Comparison of ENCODE assay signal across 1 cellular context in genomic region chr12:47779301-47779942, GRCh38.
TF ChIP-seq lines count a peak whose summit lies in the region.

No MANE protein-coding gene starts in this region.

TF ChIP-seq in K562, 482 proteins besides CTCF, POLR2A, EP300 and RAD21 (continues in another document):
- TF ChIP-seq SMC3 (conservative IDR thresholded peaks at IDR 0.05; ENCODE audit: insufficient read depth, low read depth, low read length) = peak; percentile 97
- no peak for TF ChIP-seq CREB1 (IDR thresholded peaks at IDR 0.05)
- TF ChIP-seq CREB1 (CRISPR knock-in tag; IDR thresholded peaks at IDR 0.05) = no peak
- no peak for TF ChIP-seq NR4A1 (CRISPR knock-in tag; IDR thresholded peaks at IDR 0.05)
- TF ChIP-seq NR4A1 (tag; IDR thresholded peaks at IDR 0.05) = no peak
- no peak for TF ChIP-seq FOXA1 (IDR thresholded peaks at IDR 0.05; ENCODE audit: borderline replicate concordance)
- no peak for TF ChIP-seq TCF7L2 (IDR thresholded peaks at IDR 0.05; ENCODE audit: low read depth, low read length)
- no peak for TF ChIP-seq POLR2AphosphoS2 (IDR thresholded peaks at IDR 0.05; ENCODE audit: low read length)
- TF ChIP-seq DACH1 (IDR thresholded peaks at IDR 0.05; ENCODE audit: partially characterized antibody) = no peak
- no peak for TF ChIP-seq SNRNP70 (optimal IDR thresholded peaks at IDR 0.05; ENCODE audit: low read depth, low read length)
- TF ChIP-seq CHD4 (IDR thresholded peaks at IDR 0.05; ENCODE audit: insufficient read depth, insufficient replicate concordance, low read depth, low read length, poor library complexity, severe bottlenecking) = no peak
- TF ChIP-seq UBTF (IDR thresholded peaks at IDR 0.05; ENCODE audit: borderline replicate concordance in 1 of 2, low read depth in 2 of 2, low read length in 2 of 2) = no peak
- no peak for TF ChIP-seq ZNF589 (CRISPR knock-in tag; IDR thresholded peaks at IDR 0.05; ENCODE audit: low read depth)
- no peak for TF ChIP-seq ZNF282 (CRISPR knock-in tag; IDR thresholded peaks at IDR 0.05)
- no peak for TF ChIP-seq ZNF740 (CRISPR knock-in tag; IDR thresholded peaks at IDR 0.05)
- no peak for TF ChIP-seq ZNF740 (tag; IDR thresholded peaks at IDR 0.05)
- TF ChIP-seq CBX1 (IDR thresholded peaks at IDR 0.05; ENCODE audit: low read depth) = no peak
- no peak for TF ChIP-seq E2F8 (IDR thresholded peaks at IDR 0.05; ENCODE audit: low read depth, partially characterized antibody)
- TF ChIP-seq SMAD3 (CRISPR knock-in tag; conservative IDR thresholded peaks at IDR 0.05) = peak; percentile 33; the same call in 1 of the 2 replicates
- no peak for TF ChIP-seq ZNF232 (CRISPR knock-in tag; IDR thresholded peaks at IDR 0.05)
- no peak for TF ChIP-seq BACH1 (tag; IDR thresholded peaks at IDR 0.05)
- no peak for TF ChIP-seq PHB (CRISPR knock-in tag; IDR thresholded peaks at IDR 0.05)
- no peak for TF ChIP-seq POLR3A (IDR thresholded peaks at IDR 0.05; ENCODE audit: borderline replicate concordance, extremely low read depth, insufficient read depth, insufficient read length)
- no peak for TF ChIP-seq LEF1 (IDR thresholded peaks at IDR 0.05)
- TF ChIP-seq SREBF2 (CRISPR knock-in tag; IDR thresholded peaks at IDR 0.05) = no peak
- TF ChIP-seq ZBTB1 (CRISPR knock-in tag; IDR thresholded peaks at IDR 0.05; ENCODE audit: borderline replicate concordance, low read depth) = no peak
- TF ChIP-seq TAF9B (IDR thresholded peaks at IDR 0.05; ENCODE audit: partially characterized antibody) = no peak
- TF ChIP-seq ZNF444 (CRISPR knock-in tag; IDR thresholded peaks at IDR 0.05) = no peak
- no peak for TF ChIP-seq RFX7 (CRISPR knock-in tag; IDR thresholded peaks at IDR 0.05)
- TF ChIP-seq IFI16 (CRISPR knock-in tag; IDR thresholded peaks at IDR 0.05) = no peak
- TF ChIP-seq RBM14 (IDR thresholded peaks at IDR 0.05; ENCODE audit: borderline replicate concordance, insufficient read depth, low read depth, low read length) = no peak
- TF ChIP-seq BRF1 (IDR thresholded peaks at IDR 0.05; ENCODE audit: borderline replicate concordance, extremely low read depth, insufficient read length) = no peak
- no peak for TF ChIP-seq PPARD (CRISPR knock-in tag; IDR thresholded peaks at IDR 0.05)
- no peak for TF ChIP-seq JUND (IDR thresholded peaks at IDR 0.05; ENCODE audit: borderline replicate concordance, low read depth, low read length)
- peak; percentile 49; the same call in 1 of the 3 replicates for TF ChIP-seq JUND (tag; IDR thresholded peaks at IDR 0.05; ENCODE audit: borderline replicate concordance, low read depth, low read length)
- no peak for TF ChIP-seq BRD9 (IDR thresholded peaks at IDR 0.05; ENCODE audit: low read depth, partially characterized antibody)
- TF ChIP-seq NUFIP1 (IDR thresholded peaks at IDR 0.05; ENCODE audit: partially characterized antibody) = no peak
- no peak for TF ChIP-seq SRSF1 (IDR thresholded peaks at IDR 0.05; ENCODE audit: low read depth, low read length)
- TF ChIP-seq ZNF57 (CRISPR knock-in tag; IDR thresholded peaks at IDR 0.05) = no peak
- TF ChIP-seq CBFA2T3 (IDR thresholded peaks at IDR 0.05) = no peak
- TF ChIP-seq CTBP1 (IDR thresholded peaks at IDR 0.05; ENCODE audit: borderline replicate concordance) = 0 out of 2 replicates have a peak, but pooled peaks have one; percentile 49
- TF ChIP-seq NR3C1 (CRISPR knock-in tag; IDR thresholded peaks at IDR 0.05) = no peak
- no peak for TF ChIP-seq POLR3G (IDR thresholded peaks at IDR 0.05; ENCODE audit: extremely low read depth, insufficient read length, insufficient replicate concordance)
- no peak for TF ChIP-seq ZNF551 (CRISPR knock-in tag; IDR thresholded peaks at IDR 0.05)
- no peak for TF ChIP-seq SMARCA4 (IDR thresholded peaks at IDR 0.05)
- no peak for TF ChIP-seq JUNB (CRISPR knock-in tag; conservative IDR thresholded peaks at IDR 0.05)
- TF ChIP-seq RBM39 (optimal IDR thresholded peaks at IDR 0.05; ENCODE audit: low read depth, low read length) = no peak
- TF ChIP-seq ARID3A (IDR thresholded peaks at IDR 0.05; ENCODE audit: borderline replicate concordance, low read depth, low read length) = no peak
- no peak for TF ChIP-seq E2F6 (IDR thresholded peaks at IDR 0.05; ENCODE audit: borderline replicate concordance in 1 of 2, extremely low read depth in 1 of 2, insufficient read depth in 1 of 2, insufficient read length in 1 of 2, low read depth in 1 of 2, low read length in 1 of 2, poor library complexity in 1 of 2, severe bottlenecking in 1 of 2)
- TF ChIP-seq ZKSCAN1 (IDR thresholded peaks at IDR 0.05; ENCODE audit: low read depth, low read length) = peak; percentile 77; the same call in 1 of the 2 replicates
- TF ChIP-seq SMAD2 (IDR thresholded peaks at IDR 0.05; ENCODE audit: low read depth, low read length) = no peak
- no peak; the same call in 1 of the 2 replicates for TF ChIP-seq ETV5 (CRISPR knock-in tag; IDR thresholded peaks at IDR 0.05; ENCODE audit: low read depth)
- no peak for TF ChIP-seq BHLHE40 (IDR thresholded peaks at IDR 0.05; ENCODE audit: low read length)
- TF ChIP-seq ZNF263 (CRISPR knock-in tag; IDR thresholded peaks at IDR 0.05; ENCODE audit: borderline replicate concordance) = peak; percentile 55; the same call in 1 of the 2 replicates
- no peak for TF ChIP-seq SNIP1 (IDR thresholded peaks at IDR 0.05; ENCODE audit: low read depth)
- TF ChIP-seq ZFP36 (IDR thresholded peaks at IDR 0.05; ENCODE audit: low read depth, low read length, partially characterized antibody) = no peak
- TF ChIP-seq ZNF253 (CRISPR knock-in tag; conservative IDR thresholded peaks at IDR 0.05) = no peak
- 0 out of 2 replicates have a peak, but pooled peaks have one; percentile 34 for TF ChIP-seq FOXP4 (CRISPR knock-in tag; IDR thresholded peaks at IDR 0.05; ENCODE audit: borderline replicate concordance)
- no peak for TF ChIP-seq NEUROD1 (IDR thresholded peaks at IDR 0.05; ENCODE audit: borderline replicate concordance, low read depth, low read length, partially characterized antibody)
- TF ChIP-seq WHSC1 (IDR thresholded peaks at IDR 0.05; ENCODE audit: low read length) = no peak
- no peak for TF ChIP-seq POLR2AphosphoS5 (IDR thresholded peaks at IDR 0.05; ENCODE audit: control insufficient read depth, insufficient read depth, low read depth, low read length)
- TF ChIP-seq MLLT1 (IDR thresholded peaks at IDR 0.05) = no peak
- no peak for TF ChIP-seq CEBPG (CRISPR knock-in tag; IDR thresholded peaks at IDR 0.05)
- no peak for TF ChIP-seq CEBPG (tag; conservative IDR thresholded peaks at IDR 0.05 in 1 of 2, IDR thresholded peaks at IDR 0.05 in 1 of 2)
- no peak for TF ChIP-seq SRF (CRISPR knock-in tag; IDR thresholded peaks at IDR 0.05)
- TF ChIP-seq HES1 (IDR thresholded peaks at IDR 0.05; ENCODE audit: low read depth) = no peak
